ENCODE assay signal across 8 cellular contexts in genomic region chr5:50962934-50963646, GRCh38.
DNase-seq lines count a peak whose midpoint lies in the region; ATAC-seq and TF ChIP-seq lines count a peak whose summit lies in the region.

No MANE protein-coding gene starts in this region.

- H3K9ac ChIP-seq in DND-41 (ENCODE audit: low read depth, low read length): peak overlapping the region; percentile 45

- no peaks in the 10 kb centered on the region for H4K20me1 ChIP-seq in DND-41 (ENCODE audit: insufficient read depth, low read length)

- TF ChIP-seq CTCF in DND-41 (IDR thresholded peaks at IDR 0.05; ENCODE audit: borderline replicate concordance, extremely low read depth, low read length, poor library complexity, severe bottlenecking) (peak; percentile 94), foreskin fibroblast (IDR thresholded peaks at IDR 0.05; ENCODE audit: low read depth, low read length) (peak; percentile 98)

- peak overlapping the region; percentile 69 for H2AFZ ChIP-seq in DND-41 (ENCODE audit: low read depth, low read length)
- peak overlapping the region; percentile 68 for H2AFZ ChIP-seq in neuron (ENCODE audit: low read depth, low read length)

- peak; percentile 68 for DNase-seq in DND-41
- DNase-seq in Jurkat, Clone E6-1 (ENCODE audit: low read depth, low spot score): peak; percentile 58
- DNase-seq in RKO (ENCODE audit: low spot score): peak; percentile 76
- DNase-seq in activated T-helper 9 cell treated with anti-CD3 and anti-CD28 coated beads, Interleukin-2, amount 50 U/mL, for 16 hours (ENCODE audit: low read depth): peak; percentile 24
- peak; percentile 55 to 90 for DNase-seq in foreskin fibroblast
- peak; percentile 87 for DNase-seq in superior temporal gyrus (ENCODE audit: extremely low spot score)

- H3K4me1 ChIP-seq in DND-41 (ENCODE audit: insufficient read depth, low read length) (peaks cover 7% of the 10 kb centered on the region), neuron (ENCODE audit: insufficient read depth, low read length) (peaks cover 13% of the 10 kb centered on the region)

- ATAC-seq in DND-41 (ENCODE audit: insufficient read depth, low read depth): peak; percentile 89
- ATAC-seq in GM21737 (IDR thresholded peaks at IDR 0.05; ENCODE audit: unreplicated experiment): peak; percentile 65

- peaks cover 13% of the 10 kb centered on the region for H3K27me3 ChIP-seq in DND-41 (ENCODE audit: insufficient read depth, low read length, poor library complexity)
- peaks cover 49% of the 10 kb centered on the region for H3K27me3 ChIP-seq in neuron (ENCODE audit: insufficient read depth, low read length)

- H3K27ac ChIP-seq in DND-41 (ENCODE audit: low read length): no peak overlapping the region

- H3K36me3 ChIP-seq in DND-41 (ENCODE audit: insufficient read depth, low read length) (no peaks in the 10 kb centered on the region), neuron (ENCODE audit: insufficient read depth, low read length) (no peaks in the 10 kb centered on the region)

- H3K4me2 ChIP-seq in DND-41 (ENCODE audit: insufficient read depth, low read length): peak overlapping the region; percentile 65

- no peaks in the 10 kb centered on the region for H3K79me2 ChIP-seq in DND-41 (ENCODE audit: insufficient read depth, low read length)

- H3K9me3 ChIP-seq in DND-41 (ENCODE audit: insufficient read depth, low read length, severe bottlenecking): no peaks in the 10 kb centered on the region
- no peaks in the 10 kb centered on the region for H3K9me3 ChIP-seq in neuron (ENCODE audit: low read length)

- H3K4me3 ChIP-seq in DND-41 (ENCODE audit: low read depth in 1 of 2, low read length in 2 of 2) (peak overlapping the region; percentile 19 to 56; a peak in 3 of 4 replicates), foreskin fibroblast (ENCODE audit: low read depth in 1 of 2, low read length in 2 of 2) (peak overlapping the region; percentile 50 to 66), neuron (ENCODE audit: low read length) (peak overlapping the region; percentile 37)
- peak overlapping the region; percentile 62 for H3K4me3 ChIP-seq in Jurkat, Clone E6-1 (ENCODE audit: low read length)

Comparison
In these comparisons a context has a peak if more than half of its experiments do, and no peak if none do; other contexts are left out.
1. DNase-seq: peak in every context shown above with its lines; median percentile 87 in superior temporal gyrus; 76 in RKO; 72 in foreskin fibroblast; 68 in DND-41; 58 in Jurkat, Clone E6-1; 24 in activated T-helper 9 cell treated with anti-CD3 and anti-CD28 coated beads, Interleukin-2, amount 50 U/mL, for 16 hours.